Comparison of ENCODE assay signal across 13 cellular contexts in genomic region chr14:80792756-80793155, GRCh38.
DNase-seq lines count a peak whose midpoint lies in the region; ATAC-seq lines count a peak whose summit lies in the region.
"Had no signal": no experiment of that assay in that cellular context is flagged by ENCODE, and none has a peak within 500 bp of the region (broad histone marks: within the 10 kb centered on the region; RNA-seq: fewer than 3 reads in every experiment).

No MANE protein-coding gene starts in this region.

- no CpG with 5 or more reads among the region's 11 CpGs for WGBS in mesendoderm (ENCODE audit: extremely low coverage, insufficient coverage, low lambda C conversion rate)

- no peak overlapping the region for H4K5ac ChIP-seq in mesendoderm (ENCODE audit: low read length)

- no peak overlapping the region for H2AK5ac ChIP-seq in mesendoderm (ENCODE audit: low read length)

- H4K8ac ChIP-seq in mesendoderm (ENCODE audit: low read depth, low read length) = no peak overlapping the region

- H3K9ac ChIP-seq in mesendoderm (ENCODE audit: low read length) = no peak overlapping the region

- ATAC-seq in GM18868 (IDR thresholded peaks at IDR 0.05; ENCODE audit: unreplicated experiment) = no peak
- ATAC-seq in GM19452 (IDR thresholded peaks at IDR 0.05; ENCODE audit: unreplicated experiment) = no peak
- ATAC-seq in GM21526 (IDR thresholded peaks at IDR 0.05; ENCODE audit: low FRiP score, unreplicated experiment) = no peak
- ATAC-seq: A549, GM23338 had no signal

- no peak overlapping the region for H2BK120ac ChIP-seq in mesendoderm (ENCODE audit: low read depth, low read length)

- H3K4ac ChIP-seq in mesendoderm (ENCODE audit: low read depth, low read length) = no peak overlapping the region

- no peak overlapping the region for H3K23ac ChIP-seq in mesendoderm (ENCODE audit: low read length)

- H3K36me3 ChIP-seq in mesendoderm (ENCODE audit: control insufficient read depth, insufficient read depth, low read length) = no peaks in the 10 kb centered on the region

- no peak overlapping the region for H2BK5ac ChIP-seq in mesendoderm (ENCODE audit: low read length)

- H3K79me1 ChIP-seq in mesendoderm (ENCODE audit: low read length) = no peaks in the 10 kb centered on the region

- DNase-seq in ecto neural progenitor cell (ENCODE audit: low spot score) = peak; percentile 49
- DNase-seq in mesendoderm = no peak
- peak; percentile 56 for DNase-seq in putamen (ENCODE audit: low spot score)
- DNase-seq: Caco-2; CD8-positive, alpha-beta memory T cell; DND-41; GDM1; H7 had no signal

- no peaks in the 10 kb centered on the region for H3K79me2 ChIP-seq in mesendoderm (ENCODE audit: control insufficient read depth, insufficient read depth, low read length)

- no peak overlapping the region for H3K4me3 ChIP-seq in mesendoderm (ENCODE audit: low read length)
- H3K4me3 ChIP-seq: A549, GM23338 had no signal

- no peaks in the 10 kb centered on the region for H3K4me1 ChIP-seq in mesendoderm (ENCODE audit: control insufficient read depth, low read depth, low read length)
- H3K4me1 ChIP-seq: A549, Caco-2 had no signal

- H3K27ac ChIP-seq in mesendoderm (ENCODE audit: low read depth, low read length) = no peak overlapping the region
- H3K27ac ChIP-seq: A549 had no signal

- H2BK15ac ChIP-seq in mesendoderm (replicated peaks; ENCODE audit: low read depth) = no peak overlapping the region

- peak overlapping the region; percentile 15 for H3K56ac ChIP-seq in mesendoderm (ENCODE audit: low read length)

- H3K4me2 ChIP-seq in mesendoderm (ENCODE audit: low read length) = no peak overlapping the region
- H3K4me2 ChIP-seq: A549, GM23338 had no signal

- no peaks in the 10 kb centered on the region for H3K27me3 ChIP-seq in mesendoderm (ENCODE audit: insufficient read depth, low read length, poor library complexity)

- H3K18ac ChIP-seq in mesendoderm (ENCODE audit: low read length) = no peak overlapping the region
